23 cellular contexts compared by ENCODE assay signal in genomic region chr19:18198374-18198773, GRCh38. TPM values are rescaled to one million over a fixed set of nuclear protein-coding genes. Genes with fewer than 3 reads are reported as not detected.
DNase-seq lines count a peak whose midpoint lies in the region; ATAC-seq and TF ChIP-seq lines count a peak whose summit lies in the region.
"Had no signal": no experiment of that assay in that cellular context is flagged by ENCODE, and none has a peak within 500 bp of the region (broad histone marks: within the 10 kb centered on the region; RNA-seq: fewer than 3 reads in every experiment).

No MANE protein-coding gene starts in this region.

- DNase-seq in CD4-positive, alpha-beta T cell = no peak
- DNase-seq in H9 (no peak), neural crest cell (ENCODE audit: low read depth, low spot score) (no peak), NCI-H2029 treated with DMSO at 0.1 percent for 48 hours (lab: John Stamatoyannopoulos, UW) (no peak), G401 (ENCODE audit: low spot score) (no peak)
- DNase-seq in activated T-helper 1 cell treated with anti-CD3 and anti-CD28 coated beads, Interleukin-12 subunit alpha, Interleukin-12 subunit beta, Interleukin-2, Interleukin-4 antibody, amounts not matched to agents 30 ng/mL and 10 ng/mL and 1 ng/mL, durations not matched to agents 14 hours and 24 hours and 36 hours (ENCODE audit: low spot score) = no peak
- DNase-seq: BE2C, Karpas-422, NCI-H1092 treated with DMSO at 0.1 percent for 48 hours, NCI-H1436 treated with DMSO at 0.1 percent for 48 hours, NCI-H1930, NCI-H446 treated with DMSO at 0.1 percent for 48 hours, NCI-H526, NCI-H82, RPMI8226, SHP77 had no signal

- intact Hi-C loops in CD4-positive, alpha-beta T cell (cut with DNase I, micrococcal nuclease) = no loop called here
- intact Hi-C loops in activated T-helper 1 cell treated with anti-CD3 and anti-CD28 coated beads, Interleukin-12 subunit alpha, Interleukin-12 subunit beta, Interleukin-2, Interleukin-4 antibody, amounts not matched to agents 30 ng/mL and 10 ng/mL and 1 ng/mL, durations not matched to agents 14 hours and 24 hours and 36 hours (cut with micrococcal nuclease) = no loop called here

- peaks cover 54% of the 10 kb centered on the region for H3K36me3 Mint-ChIP-seq in CD4-positive, alpha-beta T cell (ENCODE audit: low read depth)
- peaks cover 24 to 53% (median 46%) of the 10 kb centered on the region in 3 experiments for H3K36me3 Mint-ChIP-seq in H9 (ENCODE audit: insufficient read depth in 1 of 3, low read depth in 3 of 3)
- peaks cover 12% of the 10 kb centered on the region for H3K36me3 Mint-ChIP-seq in activated T-helper 1 cell treated with anti-CD3 and anti-CD28 coated beads, Interleukin-12 subunit alpha, Interleukin-12 subunit beta, Interleukin-2, Interleukin-4 antibody, amounts not matched to agents 30 ng/mL and 10 ng/mL and 1 ng/mL, durations not matched to agents 14 hours and 24 hours and 36 hours (ENCODE audit: low read depth)
- no peaks in the 10 kb centered on the region for H3K36me3 Mint-ChIP-seq in neural crest cell (ENCODE audit: low read depth)

- peaks cover 10% of the 10 kb centered on the region for H3K23me2 ChIP-seq in H9 (ENCODE audit: insufficient read length, low read depth, low read length, poor library complexity, severe bottlenecking)

- no peaks in the 10 kb centered on the region; the same call in 1 of the 2 replicates for H3K4me1 ChIP-seq in H9 (ENCODE audit: insufficient read depth, low read length)

- POLR2A ChIA-PET in CD4-positive, alpha-beta T cell (lab: Charles Lee) = no interaction called here

- TF ChIP-seq CTCF in CD4-positive, alpha-beta T cell (IDR thresholded peaks at IDR 0.05) = no peak
- TF ChIP-seq CTCF in H9 (conservative IDR thresholded peaks at IDR 0.05) = no peak
- no peak for TF ChIP-seq CTCF in neural crest cell (conservative IDR thresholded peaks at IDR 0.05)

- no peak overlapping the region for H3K27ac Mint-ChIP-seq in CD4-positive, alpha-beta T cell
- H3K27ac Mint-ChIP-seq in H9 = peak overlapping the region in 2 of 3 experiments; percentile 24 to 89; a peak in 1 of 7 replicates
- H3K27ac Mint-ChIP-seq in activated T-helper 1 cell treated with anti-CD3 and anti-CD28 coated beads, Interleukin-12 subunit alpha, Interleukin-12 subunit beta, Interleukin-2, Interleukin-4 antibody, amounts not matched to agents 30 ng/mL and 10 ng/mL and 1 ng/mL, durations not matched to agents 14 hours and 24 hours and 36 hours = peak overlapping the region; percentile 37
- peak overlapping the region; percentile 39 for H3K27ac Mint-ChIP-seq in neural crest cell (ENCODE audit: unreplicated experiment)
- H3K27ac Mint-ChIP-seq: GM23338 had no signal

- no peak overlapping the region for H3K27ac ChIP-seq in CD4-positive, alpha-beta T cell (ENCODE audit: low read depth, low read length)
- no peak overlapping the region for H3K27ac ChIP-seq in H9 (ENCODE audit: insufficient read length, low read depth, low read length)
- H3K27ac ChIP-seq: HL-60 had no signal

- no peak overlapping the region for H2AK5ac ChIP-seq in H9 (ENCODE audit: insufficient read length, low read length)

- H3K4me1 Mint-ChIP-seq in CD4-positive, alpha-beta T cell (ENCODE audit: low read depth) = peaks cover 34% of the 10 kb centered on the region
- H3K4me1 Mint-ChIP-seq in H9 (peaks cover 12 to 20% of the 10 kb centered on the region in 2 experiments), neural crest cell (peaks cover 27% of the 10 kb centered on the region)
- peaks cover 22% of the 10 kb centered on the region for H3K4me1 Mint-ChIP-seq in activated T-helper 1 cell treated with anti-CD3 and anti-CD28 coated beads, Interleukin-12 subunit alpha, Interleukin-12 subunit beta, Interleukin-2, Interleukin-4 antibody, amounts not matched to agents 30 ng/mL and 10 ng/mL and 1 ng/mL, durations not matched to agents 14 hours and 24 hours and 36 hours (ENCODE audit: low read depth)

- H2BK5ac ChIP-seq in H9 (ENCODE audit: insufficient read length, low read length) = no peak overlapping the region

- no peak overlapping the region for H3T11ph ChIP-seq in H9 (ENCODE audit: low read length)

- no peak overlapping the region for H4K91ac ChIP-seq in H9 (ENCODE audit: insufficient read length, low read depth, low read length)

- no CpG with 5 or more reads among the region's 6 CpGs for WGBS in H9 (ENCODE audit: extremely low coverage, insufficient read length, low lambda C conversion rate)

- H3K14ac ChIP-seq in H9 (ENCODE audit: insufficient read depth, low read length) = no peak overlapping the region

- peaks cover 6% of the 10 kb centered on the region for H3K79me1 ChIP-seq in H9 (ENCODE audit: insufficient read depth, low read depth, low read length, poor library complexity, severe bottlenecking)

- H2BK20ac ChIP-seq in H9 (ENCODE audit: low read depth, low read length, poor library complexity, severe bottlenecking) = no peak overlapping the region

- no peak overlapping the region for H2BK12ac ChIP-seq in H9 (ENCODE audit: insufficient read length, low read depth, low read length)

- H3K4ac ChIP-seq in H9 (ENCODE audit: low read depth, low read length) = no peak overlapping the region

- H2BK120ac ChIP-seq in H9 (ENCODE audit: low read depth, low read length, poor library complexity, severe bottlenecking) = no peak overlapping the region

- peaks cover 2% of the 10 kb centered on the region; the same call in 1 of the 2 replicates for H3K79me2 ChIP-seq in H9 (ENCODE audit: insufficient read depth, low read length)

- no peak overlapping the region for H3K56ac ChIP-seq in H9 (ENCODE audit: insufficient read length, low read depth, low read length)

- no peak overlapping the region for H2BK15ac ChIP-seq in H9 (ENCODE audit: low read depth, low read length)

- H3K27me3 ChIP-seq in CD4-positive, alpha-beta T cell (ENCODE audit: control insufficient read depth, insufficient read depth, low read length) = no peaks in the 10 kb centered on the region
- no peaks in the 10 kb centered on the region for H3K27me3 ChIP-seq in H9 (ENCODE audit: insufficient read depth, low read length)
- H3K27me3 ChIP-seq: BE2C had no signal

- H4K8ac ChIP-seq in H9 (replicated peaks; ENCODE audit: insufficient read length, low read depth, low read length) = no peak overlapping the region

- H4K20me1 ChIP-seq in H9 (ENCODE audit: control insufficient read depth, insufficient read depth, insufficient read length) = peaks cover 4% of the 10 kb centered on the region

- H2AFZ ChIP-seq in H9 (ENCODE audit: low read length) = no peak overlapping the region
- H2AFZ ChIP-seq: GM23338 had no signal

- no peak overlapping the region for H3K18ac ChIP-seq in H9 (ENCODE audit: insufficient read length, low read depth, low read length)

- no peaks in the 10 kb centered on the region for H3K9me3 Mint-ChIP-seq in CD4-positive, alpha-beta T cell
- H3K9me3 Mint-ChIP-seq in H9 (peaks cover 0 to 2% of the 10 kb centered on the region in 2 experiments; a peak in 1 of 5 replicates), neural crest cell (no peaks in the 10 kb centered on the region)
- H3K9me3 Mint-ChIP-seq in activated T-helper 1 cell treated with anti-CD3 and anti-CD28 coated beads, Interleukin-12 subunit alpha, Interleukin-12 subunit beta, Interleukin-2, Interleukin-4 antibody, amounts not matched to agents 30 ng/mL and 10 ng/mL and 1 ng/mL, durations not matched to agents 14 hours and 24 hours and 36 hours = no peaks in the 10 kb centered on the region
- H3K9me3 Mint-ChIP-seq: CD14-positive monocyte, GM23338 had no signal

- no peaks in the 10 kb centered on the region for H3K27me3 Mint-ChIP-seq in CD4-positive, alpha-beta T cell
- peaks cover 3% of the 10 kb centered on the region; the same call in 1 of the 2 replicates for H3K27me3 Mint-ChIP-seq in H9 (ENCODE audit: low read depth)
- H3K27me3 Mint-ChIP-seq in activated T-helper 1 cell treated with anti-CD3 and anti-CD28 coated beads, Interleukin-12 subunit alpha, Interleukin-12 subunit beta, Interleukin-2, Interleukin-4 antibody, amounts not matched to agents 30 ng/mL and 10 ng/mL and 1 ng/mL, durations not matched to agents 14 hours and 24 hours and 36 hours (ENCODE audit: insufficient read depth) = no peaks in the 10 kb centered on the region
- H3K27me3 Mint-ChIP-seq in neural crest cell (ENCODE audit: low read depth) = peaks cover 5% of the 10 kb centered on the region

- H3K4me2 ChIP-seq in H9 (ENCODE audit: insufficient read depth, insufficient read length, low read length) = no peak overlapping the region
- H3K4me2 ChIP-seq: GM23338 had no signal

- no peak overlapping the region for H4K5ac ChIP-seq in H9 (ENCODE audit: insufficient read length, low read depth, low read length)

- peak overlapping the region; percentile 45 for H3K4me3 Mint-ChIP-seq in CD4-positive, alpha-beta T cell
- H3K4me3 Mint-ChIP-seq in H9 (no peak overlapping the region; a peak in 1 of 5 replicates), neural crest cell (peak overlapping the region; percentile 74)
- peak overlapping the region; percentile 10 for H3K4me3 Mint-ChIP-seq in activated T-helper 1 cell treated with anti-CD3 and anti-CD28 coated beads, Interleukin-12 subunit alpha, Interleukin-12 subunit beta, Interleukin-2, Interleukin-4 antibody, amounts not matched to agents 30 ng/mL and 10 ng/mL and 1 ng/mL, durations not matched to agents 14 hours and 24 hours and 36 hours
- H3K4me3 Mint-ChIP-seq: GM23338 had no signal

- no peak overlapping the region for H3K23ac ChIP-seq in H9 (ENCODE audit: insufficient read length, low read depth, low read length)

- CTCF ChIA-PET in CD4-positive, alpha-beta T cell (lab: Charles Lee) = no interaction called here

- no peak for ATAC-seq in CD4-positive, alpha-beta T cell (ENCODE audit: poor library complexity)
- ATAC-seq in GM21515 (IDR thresholded peaks at IDR 0.05; ENCODE audit: unreplicated experiment) (no peak), GM18870 (IDR thresholded peaks at IDR 0.05; ENCODE audit: unreplicated experiment) (no peak)
- ATAC-seq: GM23338 had no signal

- no peak overlapping the region for H3K9ac ChIP-seq in H9 (ENCODE audit: extremely low read depth, insufficient read length, low read length)

- no peaks in the 10 kb centered on the region for H3K9me3 ChIP-seq in CD4-positive, alpha-beta T cell (ENCODE audit: control insufficient read depth, low read length)
- no peaks in the 10 kb centered on the region for H3K9me3 ChIP-seq in H9 (ENCODE audit: control insufficient read depth, low read depth, low read length)
- H3K9me3 ChIP-seq: BE2C, HAP-1 had no signal

- in situ Hi-C loops in G401 (cut with HindIII; ENCODE audit: low sequenced_read_pairs) = no loop called here

RNA-seq across cellular contexts. Expression of gene MPV17L2, which starts 5.4 kb away (rescaled TPM):
- total RNA-seq in CD4-positive, alpha-beta T cell = 1 to 10 TPM; 2.8 to 3.9 TPM
- total RNA-seq in H9 (2021) = 22.4 and 26.4 TPM in 2 replicates
- total RNA-seq in activated T-helper 1 cell treated with anti-CD3 and anti-CD28 coated beads, Interleukin-12 subunit alpha, Interleukin-12 subunit beta, Interleukin-2, Interleukin-4 antibody, amounts not matched to agents 30 ng/mL and 10 ng/mL and 1 ng/mL, durations not matched to agents 14 hours and 24 hours and 36 hours = 19.2 and 23.3 TPM in 2 replicates
- 16.9 and 17.2 TPM in 2 replicates for total RNA-seq in neural crest cell
- total RNA-seq in G401 (2014; rRNA removed; shearing (Covaris generic)) = 30.4 and 67.0 TPM in 2 replicates

RNA-seq across cellular contexts. Expression of gene RAB3A, which starts 5.5 kb away (rescaled TPM):
- 10 to 100 TPM; 28.9 to 31.2 TPM for total RNA-seq in CD4-positive, alpha-beta T cell
- total RNA-seq in H9 (2021) (6.8 and 8.5 TPM in 2 replicates), neural crest cell (9.2 and 9.9 TPM in 2 replicates)
- 7.2 and 11.0 TPM in 2 replicates for total RNA-seq in activated T-helper 1 cell treated with anti-CD3 and anti-CD28 coated beads, Interleukin-12 subunit alpha, Interleukin-12 subunit beta, Interleukin-2, Interleukin-4 antibody, amounts not matched to agents 30 ng/mL and 10 ng/mL and 1 ng/mL, durations not matched to agents 14 hours and 24 hours and 36 hours
- total RNA-seq in G401 (2014; rRNA removed; shearing (Covaris generic)) = 0.14 and 2.0 TPM in 2 replicates

RNA-seq across cellular contexts. Expression of gene IFI30, which starts 24.8 kb away (rescaled TPM):
- total RNA-seq in CD4-positive, alpha-beta T cell = 10 to 100 TPM; 10.6 to 10.7 TPM
- total RNA-seq in H9 (2021) = 23.6 and 28.0 TPM in 2 replicates
- total RNA-seq in activated T-helper 1 cell treated with anti-CD3 and anti-CD28 coated beads, Interleukin-12 subunit alpha, Interleukin-12 subunit beta, Interleukin-2, Interleukin-4 antibody, amounts not matched to agents 30 ng/mL and 10 ng/mL and 1 ng/mL, durations not matched to agents 14 hours and 24 hours and 36 hours = 45.3 and 49.9 TPM in 2 replicates
- total RNA-seq in neural crest cell = not detected in 2 replicates
- 77.6 and 103 TPM in 2 replicates for total RNA-seq in G401 (2014; rRNA removed; shearing (Covaris generic))
- total RNA-seq: A673 had no signal

RNA-seq across cellular contexts. Expression of gene PDE4C, which starts 27.9 kb away (rescaled TPM):
- total RNA-seq in CD4-positive, alpha-beta T cell = not detected
- total RNA-seq in H9 (2021) = 1.4 and 1.8 TPM in 2 replicates
- total RNA-seq in activated T-helper 1 cell treated with anti-CD3 and anti-CD28 coated beads, Interleukin-12 subunit alpha, Interleukin-12 subunit beta, Interleukin-2, Interleukin-4 antibody, amounts not matched to agents 30 ng/mL and 10 ng/mL and 1 ng/mL, durations not matched to agents 14 hours and 24 hours and 36 hours = not detected in 2 replicates
- 0.09 and 0.25 TPM in 2 replicates for total RNA-seq in neural crest cell
- 11.1 and 17.0 TPM in 2 replicates for total RNA-seq in G401 (2014; rRNA removed; shearing (Covaris generic))
- total RNA-seq: A673 had no signal

RNA-seq across cellular contexts. Expression of gene PIK3R2, which starts 45.4 kb away (rescaled TPM):
- total RNA-seq in CD4-positive, alpha-beta T cell = 1 to 10 TPM; 4.6 to 5.6 TPM
- total RNA-seq in H9 (2021) (42.8 and 45.1 TPM in 2 replicates), neural crest cell (72.5 and 74.8 TPM in 2 replicates)
- total RNA-seq in activated T-helper 1 cell treated with anti-CD3 and anti-CD28 coated beads, Interleukin-12 subunit alpha, Interleukin-12 subunit beta, Interleukin-2, Interleukin-4 antibody, amounts not matched to agents 30 ng/mL and 10 ng/mL and 1 ng/mL, durations not matched to agents 14 hours and 24 hours and 36 hours = 14.7 and 15.6 TPM in 2 replicates
- total RNA-seq in G401 (2014; rRNA removed; shearing (Covaris generic)) = 7.9 and 31.5 TPM in 2 replicates

Comparison
In these comparisons a context has a peak if more than half of its experiments do, and no peak if none do; other contexts are left out.
1. H3K4me3 Mint-ChIP-seq: peak in CD4-positive, alpha-beta T cell (single experiment), activated T-helper 1 cell treated with anti-CD3 and anti-CD28 coated beads, Interleukin-12 subunit alpha, Interleukin-12 subunit beta, Interleukin-2, Interleukin-4 antibody, amounts not matched to agents 30 ng/mL and 10 ng/mL and 1 ng/mL, durations not matched to agents 14 hours and 24 hours and 36 hours (single experiment) and neural crest cell (single experiment); none in H9 (0 of 2).
2. RNA of gene IFI30, which starts 24.8 kb away (total RNA-seq): 77.6 to 103 TPM in G401, 45.3 to 49.9 TPM in activated T-helper 1 cell treated with anti-CD3 and anti-CD28 coated beads, Interleukin-12 subunit alpha, Interleukin-12 subunit beta, Interleukin-2, Interleukin-4 antibody, amounts not matched to agents 30 ng/mL and 10 ng/mL and 1 ng/mL, durations not matched to agents 14 hours and 24 hours and 36 hours, 23.6 to 28.0 TPM in H9 and 10.6 to 10.7 TPM in CD4-positive, alpha-beta T cell; not detected in neural crest cell; every median in the first group is over 10 times any median in the second.